22 cellular contexts compared by ENCODE assay signal in the genomic region with DNA sequence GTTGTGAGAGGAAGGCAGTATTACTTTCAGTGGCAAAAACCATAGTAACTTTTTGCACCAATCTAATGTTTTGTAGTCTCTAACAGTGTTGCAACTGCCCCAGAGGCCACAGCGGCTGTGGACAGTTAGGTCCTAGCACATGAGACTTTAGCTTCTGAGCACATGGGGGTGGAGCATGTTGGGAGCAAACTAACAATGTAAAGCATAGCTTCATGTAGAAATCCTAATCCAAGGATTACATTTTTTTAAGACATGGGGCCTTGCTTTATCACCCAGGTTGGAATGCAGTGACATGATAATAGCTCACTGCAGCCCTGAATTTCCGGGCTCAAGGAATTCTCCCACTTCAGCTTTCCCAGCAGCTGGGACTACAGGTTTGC. TPM values are rescaled to one million over a fixed set of nuclear protein-coding genes. Genes with fewer than 3 reads are reported as not detected.
DNase-seq lines count a peak whose midpoint lies in the region; ATAC-seq and TF ChIP-seq lines count a peak whose summit lies in the region.
"Had no signal": no experiment of that assay in that cellular context is flagged by ENCODE, and none has a peak within 500 bp of the region (broad histone marks: within the 10 kb centered on the region; RNA-seq: fewer than 3 reads in every experiment).

No MANE protein-coding gene starts in this region.

- no peak overlapping the region for H3K9ac ChIP-seq in neural progenitor cell

- H3K27ac ChIP-seq in RWPE2 (ENCODE audit: poor library complexity, severe bottlenecking) = peak overlapping the region; percentile 96
- peak overlapping the region; percentile 34 for H3K27ac ChIP-seq in neural progenitor cell
- H3K27ac ChIP-seq in testis = no peak overlapping the region
- H3K27ac ChIP-seq: gastrocnemius medialis, lower lobe of right lung, SK-N-MC had no signal

- peak overlapping the region; percentile 2 for H3K27ac Mint-ChIP-seq in neural progenitor cell
- H3K27ac Mint-ChIP-seq: CD4-positive, alpha-beta T cell; naive thymus-derived CD4-positive, alpha-beta T cell had no signal

- DNase-seq in EH (ENCODE audit: low read depth) (peak; percentile 69), RWPE2 (ENCODE audit: low spot score) (no peak), fibroblast of gingiva (ENCODE audit: low read depth) (peak; percentile 36), neural progenitor cell (ENCODE audit: low spot score) (no peak), testis (no peak)
- DNase-seq: activated CD4-positive, alpha-beta T cell treated with anti-CD3 and anti-CD28 coated beads for 4 hours; activated gamma-delta T cell treated with Interleukin-2 at 50 U/mL for 16 hours; anterior cingulate cortex; CD4-positive, alpha-beta T cell; cerebellar nuclear complex; DND-41; gastrocnemius medialis; lower lobe of right lung; naive thymus-derived CD4-positive, alpha-beta T cell; NCI-H1092; NCI-H524; stimulated activated naive CD4-positive, alpha-beta T cell; T1000 had no signal

- H3F3A ChIP-seq in neural progenitor cell (ENCODE audit: low read depth) = peaks cover 3% of the 10 kb centered on the region

- no peaks in the 10 kb centered on the region for H3K79me2 ChIP-seq in neural progenitor cell (ENCODE audit: low read depth)

- H3K4me3 ChIP-seq in RWPE2 (ENCODE audit: severe bottlenecking) = no peak overlapping the region
- H3K4me3 ChIP-seq in neural progenitor cell = no peak overlapping the region
- no peak overlapping the region for H3K4me3 ChIP-seq in testis
- H3K4me3 ChIP-seq: gastrocnemius medialis, lower lobe of right lung, SK-N-MC had no signal

- H4K20me1 ChIP-seq in neural progenitor cell (ENCODE audit: low read depth) = no peaks in the 10 kb centered on the region

- no peak overlapping the region for H2AFZ ChIP-seq in neural progenitor cell (replicated peaks)

- no peak overlapping the region for H3K4me3 Mint-ChIP-seq in neural progenitor cell
- H3K4me3 Mint-ChIP-seq: CD4-positive, alpha-beta T cell; naive thymus-derived CD4-positive, alpha-beta T cell had no signal

- H3K36me3 ChIP-seq in RWPE2 (ENCODE audit: low read depth) (peaks cover 97% of the 10 kb centered on the region), neural progenitor cell (peaks cover 6% of the 10 kb centered on the region), testis (ENCODE audit: low read depth, missing control alignments) (no peaks in the 10 kb centered on the region)

- H3K36me3 Mint-ChIP-seq in neural progenitor cell = peaks cover 10% of the 10 kb centered on the region
- H3K36me3 Mint-ChIP-seq: naive thymus-derived CD4-positive, alpha-beta T cell had no signal

- no peaks in the 10 kb centered on the region for H3K9me3 Mint-ChIP-seq in neural progenitor cell
- H3K9me3 Mint-ChIP-seq: CD4-positive, alpha-beta T cell; naive thymus-derived CD4-positive, alpha-beta T cell had no signal

- no peaks in the 10 kb centered on the region for H3K27me3 ChIP-seq in RWPE2 (ENCODE audit: insufficient read depth, poor library complexity, severe bottlenecking)
- H3K27me3 ChIP-seq in neural progenitor cell = no peaks in the 10 kb centered on the region
- H3K27me3 ChIP-seq in testis = no peaks in the 10 kb centered on the region
- H3K27me3 ChIP-seq: gastrocnemius medialis had no signal

- H3K4me1 ChIP-seq in RWPE2 (ENCODE audit: insufficient read depth, poor library complexity, severe bottlenecking) = peaks cover 49% of the 10 kb centered on the region
- H3K4me1 ChIP-seq in neural progenitor cell = peaks cover 23% of the 10 kb centered on the region
- peaks cover 22% of the 10 kb centered on the region for H3K4me1 ChIP-seq in testis

- intact Hi-C loops in testis (cut with DNase I; ENCODE audit: low total_unique reads) = no loop called here

- no peak overlapping the region for H3K4me2 ChIP-seq in neural progenitor cell

- 74 to 80% methylated on average over 2 of the region's 2 CpGs for WGBS in testis, 2 donors

- peaks cover 39% of the 10 kb centered on the region for H3K4me1 Mint-ChIP-seq in neural progenitor cell
- H3K4me1 Mint-ChIP-seq: naive thymus-derived CD4-positive, alpha-beta T cell had no signal

- TF ChIP-seq CTCF in RWPE2 (IDR thresholded peaks at IDR 0.05; ENCODE audit: poor library complexity, severe bottlenecking) (no peak), neural progenitor cell (IDR thresholded peaks at IDR 0.05) (no peak), testis (IDR thresholded peaks at IDR 0.05) (no peak)

- TF ChIP-seq POLR2A in testis (IDR thresholded peaks at IDR 0.05) = no peak

- H3K27me3 Mint-ChIP-seq in neural progenitor cell (ENCODE audit: insufficient read depth, low read depth) = no peaks in the 10 kb centered on the region

- no peak for ATAC-seq in RWPE2 (ENCODE audit: low read depth)
- no peak for ATAC-seq in esophagus mucosa
- ATAC-seq in HG02840 (IDR thresholded peaks at IDR 0.05; ENCODE audit: low FRiP score, unreplicated experiment) = no peak
- no peak for ATAC-seq in HG03378 (IDR thresholded peaks at IDR 0.05; ENCODE audit: unreplicated experiment)
- ATAC-seq: gastrocnemius medialis; lower lobe of right lung; naive thymus-derived CD4-positive, alpha-beta T cell had no signal

- H3K9me3 ChIP-seq in RWPE2 (ENCODE audit: severe bottlenecking) (no peaks in the 10 kb centered on the region), neural progenitor cell (ENCODE audit: low read depth) (no peaks in the 10 kb centered on the region), testis (no peaks in the 10 kb centered on the region)
- H3K9me3 ChIP-seq: gastrocnemius medialis, lower lobe of right lung had no signal

RNA-seq across cellular contexts. Expression of a gene that starts 49.0 kb away (rescaled TPM):
- total RNA-seq in neural progenitor cell (ENCODE audit: low replicate concordance) (87.7 and 100 TPM in 2 replicates), esophagus mucosa (35.0 TPM), testis (10 to 100 TPM; 42.0 to 65.2 TPM)
- polyA plus RNA-seq in testis (ENCODE audit: insufficient read depth, low read depth, low replicate concordance) = 43.1 TPM
- total RNA-seq: CD4-positive, alpha-beta T cell; naive thymus-derived CD4-positive, alpha-beta T cell had no signal

Comparison
In these comparisons a context has a peak if more than half of its experiments do, and no peak if none do; other contexts are left out.
1. DNase-seq: peak in EH (single experiment) and fibroblast of gingiva (single experiment); none in RWPE2 (single experiment), neural progenitor cell (single experiment) and testis (single experiment).
2. H3K27ac ChIP-seq: peak in RWPE2 (single experiment) and neural progenitor cell (single experiment); none in testis (0 of 2).